In the genomic region with DNA sequence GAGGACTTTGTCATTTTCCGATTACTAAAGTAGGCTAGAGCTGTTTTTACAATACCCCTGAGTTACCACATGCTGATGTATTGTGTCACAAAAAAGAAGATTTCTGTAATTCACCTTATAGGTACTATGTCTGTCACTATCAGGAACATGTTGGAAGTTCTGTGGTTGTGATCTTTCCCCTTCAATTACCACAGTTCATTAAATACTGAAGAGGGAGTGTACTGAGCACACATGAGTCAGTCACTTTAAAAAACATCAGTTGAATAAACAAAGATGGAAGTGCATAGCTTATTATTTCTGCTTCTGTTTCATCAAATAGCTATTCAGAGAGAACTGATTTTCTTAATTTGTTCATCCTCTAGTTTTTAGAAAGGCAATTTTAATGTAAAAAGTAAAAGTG, we compare ENCODE assay signal across 1 cellular context.
TF ChIP-seq lines count a peak whose summit lies in the region.

No MANE protein-coding gene starts in this region.

TF ChIP-seq in endothelial cell of umbilical vein, 7 proteins besides CTCF, POLR2A, EP300 and RAD21:
- peak; percentile 42 for TF ChIP-seq FOS (IDR thresholded peaks at IDR 0.05; ENCODE audit: borderline replicate concordance, insufficient read depth, low read length)
- TF ChIP-seq POLR2AphosphoS5 (IDR thresholded peaks at IDR 0.05; ENCODE audit: insufficient read depth, low read depth, low read length), result no peak
TF ChIP-seq in endothelial cell of umbilical vein: peak in this region for 1.
